8 cellular contexts compared by ENCODE assay signal in genomic region chr4:38664704-38665401, GRCh38. TPM values are rescaled to one million over a fixed set of nuclear protein-coding genes. Genes with fewer than 3 reads are reported as not detected.
DNase-seq lines count a peak whose midpoint lies in the region; ATAC-seq and TF ChIP-seq lines count a peak whose summit lies in the region.

No MANE protein-coding gene starts in this region.

- intact Hi-C loops in body of pancreas (cut with DNase I), result no loop called here
- intact Hi-C loops in sciatic nerve (cut with DNase I), result loop anchor here (5.0 kb wide), 1 partner anchor 348 kb away; no protein-coding TSS in a partner anchor

- H3K4me3 ChIP-seq in DND-41 (ENCODE audit: low read depth in 1 of 2, low read length in 2 of 2) (peak overlapping the region; percentile 18 to 57; a peak in 3 of 4 replicates), body of pancreas (peak overlapping the region; percentile 89 to 93), iPS-18a (ENCODE audit: low read length) (peak overlapping the region; percentile 88)

- no peak overlapping the region for H3K27ac ChIP-seq in DND-41 (ENCODE audit: low read length)
- peak overlapping the region; percentile 99 to 100 (median 100) for H3K27ac ChIP-seq in body of pancreas
- H3K27ac ChIP-seq in iPS-18a (ENCODE audit: low read length), result peak overlapping the region; percentile 73

- no peak for TF ChIP-seq CTCF in DND-41 (IDR thresholded peaks at IDR 0.05; ENCODE audit: borderline replicate concordance, extremely low read depth, low read length, poor library complexity, severe bottlenecking)
- no peak for TF ChIP-seq CTCF in body of pancreas (IDR thresholded peaks at IDR 0.05)

- H2AFZ ChIP-seq in DND-41 (ENCODE audit: low read depth, low read length), result peak overlapping the region; percentile 35; the same call in 1 of the 2 replicates

- ATAC-seq in DND-41 (ENCODE audit: insufficient read depth, low read depth), result 0 out of 3 replicates have a peak, but pooled peaks have one; percentile 1
- peak; percentile 10 for ATAC-seq in body of pancreas
- ATAC-seq in sciatic nerve, result peak; percentile 9
- ATAC-seq in GM18867 (IDR thresholded peaks at IDR 0.05; ENCODE audit: unreplicated experiment), result no peak
- ATAC-seq in GM21515 (IDR thresholded peaks at IDR 0.05; ENCODE audit: unreplicated experiment), result no peak

- TF ChIP-seq POLR2A in body of pancreas (IDR thresholded peaks at IDR 0.05), result peak; percentile 50 to 90 (median 88)

- peak overlapping the region; percentile 59; the same call in 1 of the 2 replicates for H3K9ac ChIP-seq in DND-41 (ENCODE audit: low read depth, low read length)
- peak overlapping the region; percentile 84 for H3K9ac ChIP-seq in iPS-18a (ENCODE audit: low read length)

- WGBS in body of pancreas, 2 donors, result 0 to 1% methylated on average over 36 to 53 of the region's 53 CpGs

- peaks cover 3% of the 10 kb centered on the region for H4K20me1 ChIP-seq in DND-41 (ENCODE audit: insufficient read depth, low read length)

- peak overlapping the region; percentile 84 for H3K4me2 ChIP-seq in DND-41 (ENCODE audit: insufficient read depth, low read length)

- H3K79me2 ChIP-seq in DND-41 (ENCODE audit: insufficient read depth, low read length), result peaks cover 11% of the 10 kb centered on the region

- H3K27me3 ChIP-seq in DND-41 (ENCODE audit: insufficient read depth, low read length, poor library complexity), result peaks cover 68% of the 10 kb centered on the region
- H3K27me3 ChIP-seq in body of pancreas, result no peaks in the 10 kb centered on the region
- H3K27me3 ChIP-seq in iPS-18a (ENCODE audit: control insufficient read depth, insufficient read depth, low read length), result peaks cover 29% of the 10 kb centered on the region

- H3K36me3 ChIP-seq in DND-41 (ENCODE audit: insufficient read depth, low read length), result no peaks in the 10 kb centered on the region
- H3K36me3 ChIP-seq in body of pancreas (replicated peaks in 1 of 2; ENCODE audit: insufficient read depth in 1 of 2, low read depth in 2 of 2), result no peaks in the 10 kb centered on the region
- H3K36me3 ChIP-seq in iPS-18a (ENCODE audit: control insufficient read depth, low read depth, low read length), result no peaks in the 10 kb centered on the region

- no peaks in the 10 kb centered on the region for H3K9me3 ChIP-seq in DND-41 (ENCODE audit: insufficient read depth, low read length, severe bottlenecking)
- H3K9me3 ChIP-seq in body of pancreas, result no peaks in the 10 kb centered on the region
- H3K9me3 ChIP-seq in iPS-18a (ENCODE audit: control insufficient read depth, low read depth, low read length), result no peaks in the 10 kb centered on the region

- H3K4me1 ChIP-seq in DND-41 (ENCODE audit: insufficient read depth, low read length) (peaks cover 37% of the 10 kb centered on the region), body of pancreas (peaks cover 33% of the 10 kb centered on the region), iPS-18a (ENCODE audit: control insufficient read depth, low read depth, low read length) (peaks cover 43% of the 10 kb centered on the region)

- DNase-seq in DND-41 (peak; percentile 22), Kasumi-1 (lab: John Stamatoyannopoulos, UW) (peak; percentile 48 to 61), SKM-1 (lab: John Stamatoyannopoulos, UW; ENCODE audit: unreplicated experiment) (peak; percentile 55), body of pancreas (peak; percentile 71 to 79 (median 78)), sciatic nerve (ENCODE audit: low spot score) (peak; percentile 80)

RNA-seq across cellular contexts. Expression of gene KLF3, which starts 0.9 kb away (rescaled TPM):
- total RNA-seq in body of pancreas (10 to 100 TPM; 30.6 to 32.0 TPM), sciatic nerve (80.8 TPM)

Comparison
In these comparisons a context has a peak if more than half of its experiments do, and no peak if none do; other contexts are left out.
1. ATAC-seq: peak in DND-41 (single experiment), body of pancreas (single experiment) and sciatic nerve (single experiment); none in GM18867 (single experiment) and GM21515 (single experiment).
2. DNase-seq: peak in every context shown above with its lines; median percentile 80 in sciatic nerve; 78 in body of pancreas; 55 in SKM-1; 54 in Kasumi-1; 22 in DND-41.
3. H3K4me3 ChIP-seq: peak in every context shown above with its lines; median percentile 91 in body of pancreas; 88 in iPS-18a; 38 in DND-41.